Comparison of ENCODE assay signal across 8 cellular contexts in genomic region chr11:108593214-108593909, GRCh38. TPM values are rescaled to one million over a fixed set of nuclear protein-coding genes. Genes with fewer than 3 reads are reported as not detected.
DNase-seq lines count a peak whose midpoint lies in the region; ATAC-seq, FAIRE-seq and TF ChIP-seq lines count a peak whose summit lies in the region.

Gene EXPH5 (minus strand): TSS chr11:108593768. CDS start chr11:108593536, 232 bp downstream.

- no peak within 1 kb of the TSS for H3K27ac Mint-ChIP-seq in chondrocyte (ENCODE audit: unreplicated experiment)

- no peaks in the 10 kb centered on the region for H4K20me1 ChIP-seq in keratinocyte (ENCODE audit: control insufficient read depth, extremely low read depth, insufficient read depth, low read length)

- no peaks in the 10 kb centered on the region for H3K27me3 Mint-ChIP-seq in chondrocyte (ENCODE audit: low read depth)

- H3K36me3 Mint-ChIP-seq in chondrocyte (ENCODE audit: low read depth) = no peaks in the 10 kb centered on the region

- no peaks in the 10 kb centered on the region for H3K36me3 ChIP-seq in keratinocyte (ENCODE audit: control insufficient read depth in 2 of 2, extremely low read depth in 1 of 2, insufficient read depth in 2 of 2, low read length in 2 of 2)

- H3K4me3 Mint-ChIP-seq in chondrocyte (ENCODE audit: unreplicated experiment) = peak within 1 kb of the TSS; percentile 86

- H3K9ac ChIP-seq in keratinocyte (ENCODE audit: control insufficient read depth, extremely low read depth, insufficient read depth, low read length) = peak within 1 kb of the TSS; percentile 96

- H3K9me3 Mint-ChIP-seq in chondrocyte (ENCODE audit: low read depth) = no peaks in the 10 kb centered on the region

- H2AFZ ChIP-seq in keratinocyte (ENCODE audit: control insufficient read depth, low read length) = peak within 1 kb of the TSS; percentile 85

- peak within 1 kb of the TSS; percentile 97 for H3K27ac ChIP-seq in keratinocyte (ENCODE audit: control insufficient read depth, insufficient read depth, low read length)

- peak within 1 kb of the TSS; percentile 92 for H3K4me2 ChIP-seq in keratinocyte (ENCODE audit: control insufficient read depth, extremely low read depth, insufficient read depth, low read depth, low read length)

- ATAC-seq in GM19035 (IDR thresholded peaks at IDR 0.05; ENCODE audit: unreplicated experiment) (peak; percentile 93), HG03342 (IDR thresholded peaks at IDR 0.05; ENCODE audit: unreplicated experiment) (peak; percentile 88)

- peak; percentile 97 for FAIRE-seq in keratinocyte (lab: Jason Lieb, UNC)

- peaks cover 20% of the 10 kb centered on the region for H3K4me1 Mint-ChIP-seq in chondrocyte (ENCODE audit: low read depth)

- peaks cover 41% of the 10 kb centered on the region for H3K79me2 ChIP-seq in keratinocyte (ENCODE audit: control insufficient read depth, insufficient read depth, low read length)

- DNase-seq in AG09309 (ENCODE audit: low read depth) (no peak), NCI-H226 (peak; percentile 69), chondrocyte (ENCODE audit: low spot score) (no peak), keratinocyte (ENCODE audit: low read depth, low spot score) (peak; percentile 99)
- peak; percentile 79 for DNase-seq in activated CD4-positive, alpha-beta T cell treated with anti-CD3 and anti-CD28 coated beads for 1 hour
- DNase-seq in stimulated activated CD4-positive, alpha-beta T cell treated with anti-CD3 and anti-CD28 coated beads, Interleukin-12 subunit alpha, Interleukin-12 subunit beta, amount 100 ng/mL, for 48 hours (ENCODE audit: low read depth in 2 of 3, low spot score in 1 of 3) = peak; percentile 79 to 87 (median 82)

- no peaks in the 10 kb centered on the region for H3K27me3 ChIP-seq in keratinocyte (ENCODE audit: control insufficient read depth, extremely low read depth, insufficient read depth, low read length)

- TF ChIP-seq CTCF in AG09309 (IDR thresholded peaks at IDR 0.05; ENCODE audit: control insufficient read depth, insufficient read depth, low read depth, low read length, missing control alignments) (no peak), chondrocyte (IDR thresholded peaks at IDR 0.05) (peak; percentile 46), keratinocyte (optimal IDR thresholded peaks at IDR 0.05 in 1 of 3, IDR thresholded peaks at IDR 0.05 in 1 of 3, conservative IDR thresholded peaks at IDR 0.05 in 1 of 3; ENCODE audit: extremely low read depth in 1 of 3, insufficient read depth in 2 of 3, low read length in 3 of 3) (peak in 1 of 3 experiments; percentile 6)

- no peaks in the 10 kb centered on the region for H3K9me3 ChIP-seq in keratinocyte (ENCODE audit: control insufficient read depth, low read depth, low read length)

- H3K4me3 ChIP-seq in AG09309 (ENCODE audit: control insufficient read depth, low read depth, low read length) (peak within 1 kb of the TSS; percentile 50), keratinocyte (ENCODE audit: control insufficient read depth in 2 of 3, extremely low read depth in 1 of 3, insufficient read depth in 2 of 3, low read depth in 1 of 3, low read length in 3 of 3) (peak within 1 kb of the TSS; percentile 72 to 96 (median 78))

- H3K9me1 ChIP-seq in keratinocyte (ENCODE audit: control insufficient read depth, extremely low read depth, insufficient read depth, low read length) = no peaks in the 10 kb centered on the region

- peaks cover 47% of the 10 kb centered on the region for H3K4me1 ChIP-seq in keratinocyte (ENCODE audit: control insufficient read depth, extremely low read depth, insufficient read depth, low read length)

- dilution Hi-C loops in keratinocyte (cut with MboI; ENCODE audit: extremely low pct_ligation_motif_present, low sequenced_read_pairs) = no loop called here

RNA-seq across cellular contexts. Expression of gene EXPH5, which starts in this region (rescaled TPM):
- 0.75 to 1.5 TPM (median 1.1 TPM) in 3 replicates for total RNA-seq in chondrocyte
- polyA plus RNA-seq in keratinocyte = 7.9 to 19.0 TPM (median 11.7 TPM) in 3 replicates
- 14.1 TPM for polyA plus RNA-seq in keratinocyte (2011; ENCODE audit: low read depth)
- 1.6 and 3.2 TPM in 2 replicates for polyA plus RNA-seq in keratinocyte (2011; cell fraction: cytosol; rRNA removed)
- 24.3 and 28.3 TPM in 2 replicates for polyA plus RNA-seq in keratinocyte (2011; cell fraction: nucleus; rRNA removed)
- polyA plus RNA-seq in keratinocyte (2012; ENCODE audit: low replicate concordance) = 4.7 and 17.6 TPM in 2 replicates
- polyA minus RNA-seq in keratinocyte = 12.8 to 79.7 TPM (median 65.4 TPM) in 3 replicates
- 6.5 TPM for polyA minus RNA-seq in keratinocyte (2011; cell fraction: cytosol; rRNA and poly(A)+ RNA removed)
- 57.4 and 120 TPM in 2 replicates for polyA minus RNA-seq in keratinocyte (2011; cell fraction: nucleus; rRNA and poly(A)+ RNA removed)

Comparison
In these comparisons a context has a peak if more than half of its experiments do, and no peak if none do; other contexts are left out.
1. DNase-seq: peak in NCI-H226 (single experiment), activated CD4-positive, alpha-beta T cell treated with anti-CD3 and anti-CD28 coated beads for 1 hour (single experiment), keratinocyte (single experiment) and stimulated activated CD4-positive, alpha-beta T cell treated with anti-CD3 and anti-CD28 coated beads, Interleukin-12 subunit alpha, Interleukin-12 subunit beta, amount 100 ng/mL, for 48 hours (3 of 3); none in AG09309 (single experiment) and chondrocyte (single experiment).